ENCODE assay signal across 1 cellular context in genomic region chr11:10503777-10504176, GRCh38.
TF ChIP-seq lines count a peak whose summit lies in the region.

No MANE protein-coding gene starts in this region.

TF ChIP-seq in HepG2, 621 proteins besides CTCF, POLR2A, EP300 and RAD21 (continued from another document):
- TF ChIP-seq, protein P1, sequence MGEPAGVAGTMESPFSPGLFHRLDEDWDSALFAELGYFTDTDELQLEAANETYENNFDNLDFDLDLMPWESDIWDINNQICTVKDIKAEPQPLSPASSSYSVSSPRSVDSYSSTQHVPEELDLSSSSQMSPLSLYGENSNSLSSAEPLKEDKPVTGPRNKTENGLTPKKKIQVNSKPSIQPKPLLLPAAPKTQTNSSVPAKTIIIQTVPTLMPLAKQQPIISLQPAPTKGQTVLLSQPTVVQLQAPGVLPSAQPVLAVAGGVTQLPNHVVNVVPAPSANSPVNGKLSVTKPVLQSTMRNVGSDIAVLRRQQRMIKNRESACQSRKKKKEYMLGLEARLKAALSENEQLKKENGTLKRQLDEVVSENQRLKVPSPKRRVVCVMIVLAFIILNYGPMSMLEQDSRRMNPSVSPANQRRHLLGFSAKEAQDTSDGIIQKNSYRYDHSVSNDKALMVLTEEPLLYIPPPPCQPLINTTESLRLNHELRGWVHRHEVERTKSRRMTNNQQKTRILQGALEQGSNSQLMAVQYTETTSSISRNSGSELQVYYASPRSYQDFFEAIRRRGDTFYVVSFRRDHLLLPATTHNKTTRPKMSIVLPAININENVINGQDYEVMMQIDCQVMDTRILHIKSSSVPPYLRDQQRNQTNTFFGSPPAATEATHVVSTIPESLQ (CRISPR knock-in tag; conservative IDR thresholded peaks at IDR 0.05) = no peak
- TF ChIP-seq ZNF121 (CRISPR knock-in tag; IDR thresholded peaks at IDR 0.05) = no peak
- no peak for TF ChIP-seq SAP130 (CRISPR knock-in tag; IDR thresholded peaks at IDR 0.05; ENCODE audit: low read depth)
- TF ChIP-seq NCOA5 (CRISPR knock-in tag; IDR thresholded peaks at IDR 0.05) = no peak
- no peak for TF ChIP-seq ZNF784 (CRISPR knock-in tag; IDR thresholded peaks at IDR 0.05; ENCODE audit: borderline replicate concordance)
- no peak for TF ChIP-seq FOXK1 (CRISPR knock-in tag; IDR thresholded peaks at IDR 0.05; ENCODE audit: borderline replicate concordance, low read depth)
- TF ChIP-seq KAT8 (CRISPR knock-in tag; IDR thresholded peaks at IDR 0.05) = no peak
- no peak for TF ChIP-seq RARA (CRISPR knock-in tag; IDR thresholded peaks at IDR 0.05)
- no peak for TF ChIP-seq BCL3 (CRISPR knock-in tag; IDR thresholded peaks at IDR 0.05)
- no peak for TF ChIP-seq EHMT2 (IDR thresholded peaks at IDR 0.05; ENCODE audit: borderline replicate concordance, low read depth, low read length)
